14 cellular contexts compared by ENCODE assay signal in genomic region chr6:125546827-125547226, GRCh38.
DNase-seq lines count a peak whose midpoint lies in the region; ATAC-seq, FAIRE-seq and TF ChIP-seq lines count a peak whose summit lies in the region.
"Had no signal": no experiment of that assay in that cellular context is flagged by ENCODE, and none has a peak within 500 bp of the region (broad histone marks: within the 10 kb centered on the region; RNA-seq: fewer than 3 reads in every experiment).

No MANE protein-coding gene starts in this region.

- H3K9me1 ChIP-seq in K562 (ENCODE audit: control insufficient read depth, insufficient read depth, low read length) = no peaks in the 10 kb centered on the region

- H3K9me3 ChIP-seq in K562 (replicated peaks; ENCODE audit: control insufficient read depth, insufficient read depth, low read depth, low read length) = no peaks in the 10 kb centered on the region
- H3K9me3 ChIP-seq in transverse colon = no peaks in the 10 kb centered on the region
- H3K9me3 ChIP-seq: heart right ventricle, testis had no signal

- no peak for TF ChIP-seq CTCF in LNCaP clone FGC (IDR thresholded peaks at IDR 0.05; ENCODE audit: control insufficient read depth, extremely low read depth, insufficient read depth)
- no peak; a peak in 2 of 6 replicates for TF ChIP-seq CTCF in K562 (IDR thresholded peaks at IDR 0.05 in 2 of 3, conservative IDR thresholded peaks at IDR 0.05 in 1 of 3; ENCODE audit: insufficient read depth in 2 of 3, low read depth in 1 of 3, low read length in 3 of 3)
- no peak for TF ChIP-seq CTCF in transverse colon (IDR thresholded peaks at IDR 0.05)

- POLR2A ChIA-PET in K562 (lab: Yijun Ruan, JAX) = interaction anchor here (0.6 to 1.1 kb wide), 4 partner anchors 13 to 245 kb away, joined by 3 to 4 read pairs (median 4); partner anchors contain the start of gene HDDC2

- TF ChIP-seq RAD21 in K562 (CRISPR knock-in tag; conservative IDR thresholded peaks at IDR 0.05 in 1 of 2, IDR thresholded peaks at IDR 0.05 in 1 of 2) = peak in 1 of 2 experiments; percentile 29; a peak in 2 of 4 replicates

- H2AFZ ChIP-seq in K562 (ENCODE audit: low read depth, low read length) = no peak overlapping the region

- H3K79me2 ChIP-seq in K562 (ENCODE audit: control insufficient read depth, insufficient read depth, low read length) = no peaks in the 10 kb centered on the region

- no peak overlapping the region for H3K4me2 ChIP-seq in K562 (ENCODE audit: insufficient read depth, low read length)

- in situ Hi-C loops in K562 (cut with MboI) = no loop called here
- in situ Hi-C loops in transverse colon (cut with MboI; ENCODE audit: low pct_ligation_motif_present in 1 of 4, low pct_unique_long_range_greater_than_20kb in 1 of 4, low sequenced_read_pairs in 3 of 4) = no loop called here

- H3K36me3 ChIP-seq in K562 (ENCODE audit: control insufficient read depth, insufficient read depth, low read length) = no peaks in the 10 kb centered on the region
- H3K36me3 ChIP-seq in transverse colon = no peaks in the 10 kb centered on the region
- H3K36me3 ChIP-seq: heart right ventricle had no signal

- peak; percentile 51 for FAIRE-seq in K562 (lab: Jason Lieb, UNC)
- FAIRE-seq: RCC 7860 had no signal

- H3K4me3 ChIP-seq in LNCaP clone FGC (ENCODE audit: low read depth, low read length) = no peak overlapping the region
- no peak overlapping the region for H3K4me3 ChIP-seq in K562
- no peak overlapping the region for H3K4me3 ChIP-seq in transverse colon
- H3K4me3 ChIP-seq: heart right ventricle, testis had no signal

- H4K20me1 ChIP-seq in K562 (replicated peaks; ENCODE audit: control insufficient read depth, insufficient read depth, low read length) = no peaks in the 10 kb centered on the region

- DNase-seq in Daoy (ENCODE audit: low read depth) (peak; percentile 23), LNCaP clone FGC (ENCODE audit: low read depth) (peak; percentile 13), K562 (ENCODE audit: extremely low read depth in 1 of 4, low spot score in 3 of 4) (peak in 1 of 4 experiments; percentile 11), myocyte (ENCODE audit: low read depth) (peak; percentile 27), transverse colon (no peak)
- DNase-seq: activated CD4-positive, alpha-beta T cell treated with anti-CD3 and anti-CD28 coated beads for 1 hour; activated effector memory CD4-positive, alpha-beta T cell treated with Interleukin-2 at 50 U/mL for 16 hours; heart right ventricle; midbrain; testis had no signal

- TF ChIP-seq EP300 in K562 (IDR thresholded peaks at IDR 0.05; ENCODE audit: low read length) (no peak), transverse colon (IDR thresholded peaks at IDR 0.05; ENCODE audit: low read depth) (no peak)

- TF ChIP-seq POLR2A in K562 (conservative IDR thresholded peaks at IDR 0.05) (no peak), transverse colon (IDR thresholded peaks at IDR 0.05) (no peak)

- intact Hi-C loops in K562 (cut with micrococcal nuclease) (no loop called here), transverse colon (cut with DNase I; ENCODE audit: low total_unique reads) (no loop called here)

- H3K4me1 ChIP-seq in K562 (replicated peaks in 1 of 2; ENCODE audit: control insufficient read depth in 2 of 2, insufficient read depth in 2 of 2, low read length in 2 of 2) (no peaks in the 10 kb centered on the region; a peak in 1 of 5 replicates), transverse colon (no peaks in the 10 kb centered on the region)
- H3K4me1 ChIP-seq: testis had no signal

- H3K27me3 ChIP-seq in K562 (ENCODE audit: control insufficient read depth in 2 of 2, insufficient read depth in 2 of 2, low read length in 2 of 2) (no peaks in the 10 kb centered on the region), transverse colon (no peaks in the 10 kb centered on the region)
- H3K27me3 ChIP-seq: heart right ventricle, testis had no signal

- CTCF ChIA-PET in K562 (lab: Yijun Ruan, JAX; ENCODE audit: low intra/inter-chr PET ratio) = no interaction called here

- no TSS peak for BruUV-seq in K562 (replicated peaks; lab: Mats Ljungman, UMichigan)

- H3K27ac ChIP-seq in K562 (ENCODE audit: extremely low read depth, low read depth, low read length) (no peak overlapping the region), transverse colon (no peak overlapping the region)
- H3K27ac ChIP-seq: heart right ventricle, testis had no signal

- WGBS in K562 (ENCODE audit: insufficient coverage, low coverage, missing lambda C conversion rate) = 0% methylated on average over 5 of the region's 5 CpGs
- 37 to 55% methylated on average over 2 to 5 of the region's 5 CpGs for WGBS in transverse colon (ENCODE audit: low coverage in 1 of 2), 2 donors

- ATAC-seq in K562 (peak; percentile 69), HG03354 (IDR thresholded peaks at IDR 0.05; ENCODE audit: poor library complexity, severe bottlenecking, unreplicated experiment) (no peak), HG02610 (IDR thresholded peaks at IDR 0.05; ENCODE audit: unreplicated experiment) (no peak)
- ATAC-seq in activated CD4-positive, CD25-positive, alpha-beta regulatory T cell treated with anti-CD3 and anti-CD28 coated beads, Interleukin-2, amount 50 U/mL, for 24 hours = no peak

- H3K9ac ChIP-seq in K562 (ENCODE audit: insufficient read depth in 1 of 2, low read depth in 2 of 2, low read length in 2 of 2) = no peak overlapping the region

TF ChIP-seq in K562, 482 proteins besides CTCF, POLR2A, EP300 and RAD21:
- TF ChIP-seq ZNF431 (CRISPR knock-in tag; IDR thresholded peaks at IDR 0.05) (no peak), ZNF699 (CRISPR knock-in tag; IDR thresholded peaks at IDR 0.05; ENCODE audit: insufficient replicate concordance) (no peak), ZMIZ1 (IDR thresholded peaks at IDR 0.05; ENCODE audit: low read depth in 2 of 2, low read length in 2 of 2) (no peak), PRMT5 (CRISPR knock-in tag; IDR thresholded peaks at IDR 0.05) (no peak), HNRNPH1 (optimal IDR thresholded peaks at IDR 0.05; ENCODE audit: low read depth, low read length) (no peak)
